ENCODE assay signal across 1 cellular context in genomic region chr1:193264313-193265065, GRCh38.
TF ChIP-seq lines count a peak whose summit lies in the region.

No MANE protein-coding gene starts in this region.

TF ChIP-seq in SK-N-SH, 30 proteins besides CTCF, POLR2A, EP300 and RAD21 (continued from another document):
- TF ChIP-seq, protein P1, sequence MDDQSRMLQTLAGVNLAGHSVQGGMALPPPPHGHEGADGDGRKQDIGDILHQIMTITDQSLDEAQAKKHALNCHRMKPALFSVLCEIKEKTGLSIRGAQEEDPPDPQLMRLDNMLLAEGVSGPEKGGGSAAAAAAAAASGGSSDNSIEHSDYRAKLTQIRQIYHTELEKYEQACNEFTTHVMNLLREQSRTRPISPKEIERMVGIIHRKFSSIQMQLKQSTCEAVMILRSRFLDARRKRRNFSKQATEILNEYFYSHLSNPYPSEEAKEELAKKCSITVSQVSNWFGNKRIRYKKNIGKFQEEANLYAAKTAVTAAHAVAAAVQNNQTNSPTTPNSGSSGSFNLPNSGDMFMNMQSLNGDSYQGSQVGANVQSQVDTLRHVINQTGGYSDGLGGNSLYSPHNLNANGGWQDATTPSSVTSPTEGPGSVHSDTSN (IDR thresholded peaks at IDR 0.05): peak; percentile 11; the same call in 1 of the 2 replicates
- no peak for TF ChIP-seq GABPA (IDR thresholded peaks at IDR 0.05; ENCODE audit: low read depth)
- no peak for TF ChIP-seq SIN3A (IDR thresholded peaks at IDR 0.05; ENCODE audit: borderline replicate concordance, low read depth, low read length)
- TF ChIP-seq EZH2phosphoT487 (IDR thresholded peaks at IDR 0.05; ENCODE audit: borderline replicate concordance, low read depth): no peak
